ENCODE assay signal across 19 cellular contexts in genomic region chr9:135216236-135216635, GRCh38.
"Had no signal": no experiment of that assay in that cellular context is flagged by ENCODE, and none has a peak within 500 bp of the region (broad histone marks: within the 10 kb centered on the region; RNA-seq: fewer than 3 reads in every experiment).

No MANE protein-coding gene starts in this region.

- ATAC-seq: activated CD8-positive, alpha-beta T cell treated with anti-CD3 and anti-CD28 coated beads for 36 hours; activated T-helper 17 cell treated with anti-CD3 and anti-CD28 coated beads, Interleukin-2, amount 50 U/mL, for 72 hours; psoas muscle; stimulated activated memory B cell treated with anti-CD40 and anti-IgM and Interleukin-4, amounts not matched to agents 10 μg/mL and 1 μg/mL and 100 μg/mL, for 72 hours had no signal

- DNase-seq: activated B cell treated with CpG ODN at 0.5 μM for 24 hours; activated CD4-positive, alpha-beta T cell treated with anti-CD3 and anti-CD28 coated beads, Interleukin-2, amount 10 ng/mL, durations not matched to agents 24 days and 14 days; activated CD8-positive, alpha-beta T cell treated with anti-CD3 and anti-CD28 coated beads for 36 hours; activated naive CD4-positive, alpha-beta T cell; activated naive CD8-positive, alpha-beta T cell treated with anti-CD3 and anti-CD28 coated beads for 36 hours; activated T-cell treated with anti-CD3 and anti-CD28 coated beads, Interleukin-2, amount 50 U/mL, for 1 hour; brain microvascular endothelial cell; cerebellar nuclear complex; effector CD4-positive, alpha-beta T cell; kidney glomerular epithelial cell; stimulated activated CD4-positive, alpha-beta T cell treated with anti-CD3 and anti-CD28 coated beads, Interleukin-4, amount 100 ng/mL, for 4 hours had no signal

- H3K9me3 Mint-ChIP-seq: activated T-helper 17 cell treated with anti-CD3 and anti-CD28 coated beads, Interleukin-2, amount 50 U/mL, for 72 hours had no signal

- H3K4me1 Mint-ChIP-seq: activated B cell treated with CpG ODN at 0.5 μM for 24 hours; activated CD4-positive, alpha-beta T cell treated with anti-CD3 and anti-CD28 coated beads, Interleukin-2, amount 10 ng/mL, durations not matched to agents 24 days and 14 days; activated naive CD8-positive, alpha-beta T cell treated with anti-CD3 and anti-CD28 coated beads for 36 hours; activated T-helper 17 cell treated with anti-CD3 and anti-CD28 coated beads, Interleukin-2, amount 50 U/mL, for 72 hours; stimulated activated memory B cell treated with anti-CD40 and anti-IgM and Interleukin-4, amounts not matched to agents 10 μg/mL and 1 μg/mL and 100 μg/mL, for 72 hours had no signal

- H3K4me2 ChIP-seq: smooth muscle cell had no signal

- H3K36me3 ChIP-seq: brain microvascular endothelial cell, thoracic aorta had no signal

- H3K4me3 ChIP-seq: psoas muscle, smooth muscle cell, thoracic aorta had no signal

- H3K4me1 ChIP-seq: psoas muscle had no signal

- H3K36me3 Mint-ChIP-seq: activated naive CD8-positive, alpha-beta T cell treated with anti-CD3 and anti-CD28 coated beads for 36 hours; stimulated activated memory B cell treated with anti-CD40 and anti-IgM and Interleukin-4, amounts not matched to agents 10 μg/mL and 1 μg/mL and 100 μg/mL, for 72 hours had no signal

- H3K9me3 ChIP-seq: psoas muscle, thoracic aorta had no signal

- H3K4me3 Mint-ChIP-seq: activated B cell treated with CpG ODN at 0.5 μM for 24 hours; activated CD4-positive, alpha-beta T cell treated with anti-CD3 and anti-CD28 coated beads, Interleukin-2, amount 10 ng/mL, durations not matched to agents 24 days and 14 days; activated CD8-positive, alpha-beta T cell treated with anti-CD3 and anti-CD28 coated beads for 36 hours; activated naive CD8-positive, alpha-beta T cell treated with anti-CD3 and anti-CD28 coated beads for 36 hours; activated T-helper 17 cell treated with anti-CD3 and anti-CD28 coated beads, Interleukin-2, amount 50 U/mL, for 72 hours; stimulated activated memory B cell treated with anti-CD40 and anti-IgM and Interleukin-4, amounts not matched to agents 10 μg/mL and 1 μg/mL and 100 μg/mL, for 72 hours; T-helper 2 cell treated with Interferon-gamma antibody and Interleukin-4, amounts not matched to agents 5 μg/mL and 100 μg/mL, for 36 hours had no signal

- H3K27ac ChIP-seq: brain microvascular endothelial cell, psoas muscle, thoracic aorta had no signal

- H3K27ac Mint-ChIP-seq: activated B cell treated with CpG ODN at 0.5 μM for 24 hours; activated CD4-positive, alpha-beta T cell treated with anti-CD3 and anti-CD28 coated beads, Interleukin-2, amount 10 ng/mL, durations not matched to agents 24 days and 14 days; activated CD8-positive, alpha-beta T cell treated with anti-CD3 and anti-CD28 coated beads for 36 hours; activated naive CD8-positive, alpha-beta T cell treated with anti-CD3 and anti-CD28 coated beads for 36 hours; activated T-helper 17 cell treated with anti-CD3 and anti-CD28 coated beads, Interleukin-2, amount 50 U/mL, for 72 hours; stimulated activated memory B cell treated with anti-CD40 and anti-IgM and Interleukin-4, amounts not matched to agents 10 μg/mL and 1 μg/mL and 100 μg/mL, for 72 hours; T-helper 2 cell treated with Interferon-gamma antibody and Interleukin-4, amounts not matched to agents 5 μg/mL and 100 μg/mL, for 36 hours had no signal

- FAIRE-seq: frontal cortex, TTC549 had no signal

- H3K27me3 ChIP-seq: brain microvascular endothelial cell had no signal
